Comparison of ENCODE assay signal across 19 cellular contexts in genomic region chrX:105758784-105759183, GRCh38.
DNase-seq lines count a peak whose midpoint lies in the region; ATAC-seq and TF ChIP-seq lines count a peak whose summit lies in the region.
"Had no signal": no experiment of that assay in that cellular context is flagged by ENCODE, and none has a peak within 500 bp of the region (broad histone marks: within the 10 kb centered on the region; RNA-seq: fewer than 3 reads in every experiment).

No MANE protein-coding gene starts in this region.

- no peak overlapping the region for H3K18ac ChIP-seq in mesenchymal stem cell (ENCODE audit: low read depth in 1 of 2, low read length in 2 of 2)

- no peak for TF ChIP-seq CTCF in heart left ventricle (IDR thresholded peaks at IDR 0.05)
- TF ChIP-seq CTCF in right atrium auricular region (IDR thresholded peaks at IDR 0.05), result no peak
- TF ChIP-seq CTCF in fibroblast of villous mesenchyme (IDR thresholded peaks at IDR 0.05; ENCODE audit: insufficient read depth, low read depth, low read length), result no peak
- TF ChIP-seq CTCF in testis (IDR thresholded peaks at IDR 0.05), result no peak
- TF ChIP-seq CTCF in foreskin keratinocyte (conservative IDR thresholded peaks at IDR 0.05), result no peak

- H2BK120ac ChIP-seq in mesenchymal stem cell (ENCODE audit: low read depth, low read length), result no peak overlapping the region

- intact Hi-C loops in heart left ventricle (cut with DNase I) (no loop called here), testis (cut with DNase I; ENCODE audit: low total_unique reads) (no loop called here)

- no peaks in the 10 kb centered on the region for H3K4me1 ChIP-seq in heart left ventricle
- H3K4me1 ChIP-seq in right atrium auricular region, result no peaks in the 10 kb centered on the region
- H3K4me1 ChIP-seq in mesenchymal stem cell (ENCODE audit: control insufficient read depth, insufficient read depth, low read depth, low read length), result no peaks in the 10 kb centered on the region
- H3K4me1 ChIP-seq in testis, result peaks cover 7% of the 10 kb centered on the region
- peaks cover 4% of the 10 kb centered on the region for H3K4me1 ChIP-seq in foreskin keratinocyte
- H3K4me1 ChIP-seq: BLaER1 had no signal

- no peak overlapping the region for H3K23ac ChIP-seq in mesenchymal stem cell (ENCODE audit: low read length in 2 of 2)

- H3K27me3 ChIP-seq in heart left ventricle, result no peaks in the 10 kb centered on the region
- H3K27me3 ChIP-seq in right atrium auricular region, result no peaks in the 10 kb centered on the region
- H3K27me3 ChIP-seq in mesenchymal stem cell (ENCODE audit: control insufficient read depth in 1 of 2, insufficient read depth in 1 of 2, low read length in 2 of 2), result peaks cover 0 to 4% of the 10 kb centered on the region in 2 experiments
- no peaks in the 10 kb centered on the region for H3K27me3 ChIP-seq in testis
- no peaks in the 10 kb centered on the region for H3K27me3 ChIP-seq in foreskin keratinocyte

- H2AFZ ChIP-seq in mesenchymal stem cell (ENCODE audit: low read depth, low read length), result no peak overlapping the region

- H3K4ac ChIP-seq in mesenchymal stem cell (ENCODE audit: low read depth in 1 of 2, low read length in 2 of 2), result no peak overlapping the region

- H3K4me2 ChIP-seq in mesenchymal stem cell (ENCODE audit: low read length, poor library complexity, severe bottlenecking), result no peak overlapping the region
- H3K4me2 ChIP-seq: BLaER1 had no signal

- H2BK12ac ChIP-seq in mesenchymal stem cell (ENCODE audit: low read length in 2 of 2), result no peak overlapping the region

- no peak overlapping the region for H3K9ac ChIP-seq in mesenchymal stem cell (ENCODE audit: low read length)
- H3K9ac ChIP-seq: BLaER1 had no signal

- ATAC-seq in heart left ventricle, result peak; percentile 69 to 88 (median 79)
- ATAC-seq in foreskin keratinocyte, result no peak
- ATAC-seq: PC-3 had no signal

- no peak overlapping the region for H3K4me3 ChIP-seq in heart left ventricle
- H3K4me3 ChIP-seq in right atrium auricular region, result no peak overlapping the region
- no peak overlapping the region for H3K4me3 ChIP-seq in fibroblast of villous mesenchyme (ENCODE audit: low read depth, low read length)
- H3K4me3 ChIP-seq in mesenchymal stem cell (ENCODE audit: insufficient read depth in 1 of 2, low read depth in 1 of 2, low read length in 2 of 2), result no peak overlapping the region
- H3K4me3 ChIP-seq in testis, result no peak overlapping the region
- H3K4me3 ChIP-seq: BLaER1 had no signal

- no peak overlapping the region for H4K8ac ChIP-seq in mesenchymal stem cell (ENCODE audit: low read length)

- H2BK15ac ChIP-seq in mesenchymal stem cell (ENCODE audit: low read depth, poor library complexity, severe bottlenecking), result no peak overlapping the region

- H3K14ac ChIP-seq in mesenchymal stem cell (ENCODE audit: low read length in 2 of 2), result no peak overlapping the region

- H3K36me3 ChIP-seq in heart left ventricle, result no peaks in the 10 kb centered on the region
- H3K36me3 ChIP-seq in right atrium auricular region, result no peaks in the 10 kb centered on the region
- no peaks in the 10 kb centered on the region for H3K36me3 ChIP-seq in mesenchymal stem cell (ENCODE audit: control insufficient read depth in 1 of 2, insufficient read depth in 2 of 2, low read depth in 1 of 2, low read length in 2 of 2)
- no peaks in the 10 kb centered on the region for H3K36me3 ChIP-seq in testis (ENCODE audit: low read depth, missing control alignments)
- H3K36me3 ChIP-seq: BLaER1 had no signal

- WGBS in heart left ventricle, 4 donors, result 58 to 74% (median 68%) methylated on average over 1 of the region's 1 CpG
- 88% methylated on average over 1 of the region's 1 CpG for WGBS in mesenchymal stem cell
- WGBS in testis, 2 donors, result 24 to 80% methylated on average over 1 of the region's 1 CpG

- no peak for TF ChIP-seq POLR2A in heart left ventricle (IDR thresholded peaks at IDR 0.05)
- TF ChIP-seq POLR2A in testis (IDR thresholded peaks at IDR 0.05), result no peak

- no peaks in the 10 kb centered on the region for H3K9me3 ChIP-seq in heart left ventricle
- no peaks in the 10 kb centered on the region for H3K9me3 ChIP-seq in right atrium auricular region
- no peaks in the 10 kb centered on the region for H3K9me3 ChIP-seq in mesenchymal stem cell (ENCODE audit: control insufficient read depth, low read length)
- H3K9me3 ChIP-seq in testis, result no peaks in the 10 kb centered on the region
- H3K9me3 ChIP-seq: BLaER1 had no signal

- no peak overlapping the region for H4K91ac ChIP-seq in mesenchymal stem cell (ENCODE audit: low read length)

- no peak overlapping the region for H2AK5ac ChIP-seq in mesenchymal stem cell (ENCODE audit: low read length, severe bottlenecking)

- DNase-seq in heart left ventricle, result peak in 3 of 5 donors; percentile 6 to 37 (median 17)
- DNase-seq in right atrium auricular region (ENCODE audit: low spot score), result no peak
- DNase-seq in fibroblast of villous mesenchyme (ENCODE audit: low read depth), result peak; percentile 2
- peak; percentile 34 for DNase-seq in mesenchymal stem cell
- peak; percentile 25 for DNase-seq in testis
- DNase-seq in foreskin keratinocyte, result no peak
- DNase-seq in SW480 (ENCODE audit: low spot score), result no peak
- no peak for DNase-seq in activated CD8-positive, alpha-beta memory T cell treated with anti-CD3 and anti-CD28 coated beads, Interleukin-2, amount 50 U/mL, for 4 hours
- DNase-seq: CD4-positive, CD25-positive, alpha-beta regulatory T cell; NCI-H1092 treated with DMSO at 0.1 percent for 48 hours; NCI-H1436 treated with DMSO at 0.1 percent for 48 hours; NCI-H187 treated with DMSO at 0.1 percent for 48 hours; NCI-H2171 treated with DMSO at 0.1 percent for 48 hours; NCI-H524 treated with DMSO at 0.1 percent for 48 hours; NCI-H774; NK-92 treated with Interleukin-12 subunit alpha and Interleukin-12 subunit beta, amount 100 ng/mL, for 24 hours; PC-3 had no signal

- no peaks in the 10 kb centered on the region for H3K79me1 ChIP-seq in mesenchymal stem cell (replicated peaks; ENCODE audit: low read length, poor library complexity, severe bottlenecking)

- H3K27ac ChIP-seq in heart left ventricle, result peak overlapping the region in 1 of 12 donors; percentile 37
- no peak overlapping the region for H3K27ac ChIP-seq in right atrium auricular region
- H3K27ac ChIP-seq in mesenchymal stem cell (ENCODE audit: low read length, poor library complexity, severe bottlenecking), result no peak overlapping the region
- H3K27ac ChIP-seq in testis, result no peak overlapping the region
- no peak overlapping the region for H3K27ac ChIP-seq in foreskin keratinocyte
- H3K27ac ChIP-seq: BLaER1, HL-60 had no signal

- no peak overlapping the region for H2BK5ac ChIP-seq in mesenchymal stem cell (ENCODE audit: low read depth, low read length, poor library complexity, severe bottlenecking)

Comparison
In these comparisons a context has a peak if more than half of its experiments do, and no peak if none do; other contexts are left out.
1. DNase-seq: peak in heart left ventricle (3 of 5), fibroblast of villous mesenchyme (single experiment), mesenchymal stem cell (single experiment) and testis (single experiment); none in right atrium auricular region (single experiment), foreskin keratinocyte (0 of 2), SW480 (single experiment) and activated CD8-positive, alpha-beta memory T cell treated with anti-CD3 and anti-CD28 coated beads, Interleukin-2, amount 50 U/mL, for 4 hours (single experiment).